ENCODE assay signal across 1 cellular context in genomic region chr4:25694466-25694865, GRCh38.
TF ChIP-seq lines count a peak whose summit lies in the region.

No MANE protein-coding gene starts in this region.

TF ChIP-seq in A549, 52 proteins besides CTCF, POLR2A, EP300 and RAD21 (continued from another document):
- no peak for TF ChIP-seq HMGXB4 (CRISPR knock-in tag; IDR thresholded peaks at IDR 0.05; ENCODE audit: borderline replicate concordance)
- TF ChIP-seq RCOR1 (IDR thresholded peaks at IDR 0.05; ENCODE audit: low read depth, low read length) = no peak
